12 cellular contexts compared by ENCODE assay signal in the genomic region with DNA sequence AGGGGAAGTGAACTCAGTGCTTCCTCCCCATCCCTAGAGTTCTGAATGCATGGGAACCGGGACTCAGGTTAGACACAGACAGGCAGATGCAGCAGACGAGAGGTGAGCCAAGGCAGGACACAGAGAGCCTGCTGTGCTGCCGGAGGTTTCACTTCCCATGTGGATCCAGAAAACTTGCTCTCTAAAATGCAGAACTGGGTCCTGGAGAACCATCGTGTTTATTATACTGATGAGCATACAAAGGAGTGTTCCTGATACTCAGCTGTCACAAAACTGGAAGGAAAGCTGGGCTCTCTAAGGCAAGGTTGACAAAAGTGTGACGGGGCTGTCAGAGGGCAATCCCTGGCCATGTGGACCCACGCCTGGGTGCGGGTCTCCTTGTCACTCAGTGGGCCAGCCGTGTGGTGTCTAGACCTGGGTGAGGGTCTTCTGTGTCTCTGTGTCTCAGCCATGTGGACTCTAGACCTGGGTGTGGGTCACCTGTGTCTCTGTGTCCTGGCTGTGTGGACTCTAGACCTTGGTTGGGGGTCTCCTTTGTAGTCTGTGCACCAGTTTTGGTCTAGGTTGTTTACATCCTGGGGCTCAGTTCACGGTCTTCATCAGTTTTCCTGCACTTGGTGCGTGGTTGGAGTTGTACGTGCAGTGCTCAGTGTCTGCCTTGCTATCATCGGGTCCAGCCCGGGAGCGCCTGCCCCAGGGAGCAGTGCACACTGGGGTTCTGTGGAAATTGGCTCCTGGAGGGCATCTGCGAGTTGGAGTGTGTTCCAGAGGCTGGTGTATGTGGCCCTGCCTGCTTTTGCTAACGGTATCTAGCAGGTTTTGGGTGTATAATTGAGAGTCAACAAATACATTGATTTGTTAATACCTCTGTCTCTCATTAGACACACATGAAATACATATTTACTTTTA.
"Had no signal": no experiment of that assay in that cellular context is flagged by ENCODE, and none has a peak within 500 bp of the region (broad histone marks: within the 10 kb centered on the region; RNA-seq: fewer than 3 reads in every experiment).

No MANE protein-coding gene starts in this region.

- FAIRE-seq: small intestine had no signal

- ATAC-seq: activated CD4-positive, CD25-positive, alpha-beta regulatory T cell treated with anti-CD3 and anti-CD28 coated beads, Interleukin-2, amount 50 U/mL, for 24 hours; activated naive CD8-positive, alpha-beta T cell treated with anti-CD3 and anti-CD28 coated beads, Interleukin-2, amount 50 U/mL, for 24 hours; right cardiac atrium had no signal

- H3K4me3 ChIP-seq: ascending aorta, esophagus muscularis mucosa, prostate gland had no signal

- H3K27ac ChIP-seq: ascending aorta, esophagus muscularis mucosa, prostate gland had no signal

- DNase-seq: activated CD4-positive, alpha-beta T cell treated with anti-CD3 and anti-CD28 coated beads, Interleukin-2, amount 50 U/mL, for 1 hour; activated CD8-positive, alpha-beta memory T cell treated with anti-CD3 and anti-CD28 coated beads for 24 hours; activated naive CD4-positive, alpha-beta T cell; activated naive CD8-positive, alpha-beta T cell treated with anti-CD3 and anti-CD28 coated beads, Interleukin-2, amount 50 U/mL, for 24 hours; hippocampal formation; right cardiac atrium; small intestine; stimulated activated CD4-positive, alpha-beta T cell treated with anti-CD3 and anti-CD28 coated beads, Interleukin-4, amount 100 ng/mL, for 24 hours had no signal

- H3K36me3 ChIP-seq: prostate gland had no signal

- H3K27me3 ChIP-seq: ascending aorta, esophagus muscularis mucosa had no signal

- H3K9me3 ChIP-seq: ascending aorta, esophagus muscularis mucosa, prostate gland had no signal

- H3K4me1 ChIP-seq: ascending aorta, prostate gland had no signal
